Comparison of ENCODE assay signal across 2 cellular contexts in genomic region chr11:95835351-95835750, GRCh38.
TF ChIP-seq lines count a peak whose summit lies in the region.

No MANE protein-coding gene starts in this region.

TF ChIP-seq in GM23338, 12 proteins besides CTCF, POLR2A, EP300 and RAD21:
- TF ChIP-seq POLR2AphosphoS5 (IDR thresholded peaks at IDR 0.05; ENCODE audit: low read depth) = no peak
- TF ChIP-seq CREB1 (CRISPR knock-in tag; IDR thresholded peaks at IDR 0.05; ENCODE audit: low read depth) = no peak
- TF ChIP-seq ZNF331 (CRISPR knock-in tag; IDR thresholded peaks at IDR 0.05; ENCODE audit: low read depth) = no peak
- TF ChIP-seq, protein P1, sequence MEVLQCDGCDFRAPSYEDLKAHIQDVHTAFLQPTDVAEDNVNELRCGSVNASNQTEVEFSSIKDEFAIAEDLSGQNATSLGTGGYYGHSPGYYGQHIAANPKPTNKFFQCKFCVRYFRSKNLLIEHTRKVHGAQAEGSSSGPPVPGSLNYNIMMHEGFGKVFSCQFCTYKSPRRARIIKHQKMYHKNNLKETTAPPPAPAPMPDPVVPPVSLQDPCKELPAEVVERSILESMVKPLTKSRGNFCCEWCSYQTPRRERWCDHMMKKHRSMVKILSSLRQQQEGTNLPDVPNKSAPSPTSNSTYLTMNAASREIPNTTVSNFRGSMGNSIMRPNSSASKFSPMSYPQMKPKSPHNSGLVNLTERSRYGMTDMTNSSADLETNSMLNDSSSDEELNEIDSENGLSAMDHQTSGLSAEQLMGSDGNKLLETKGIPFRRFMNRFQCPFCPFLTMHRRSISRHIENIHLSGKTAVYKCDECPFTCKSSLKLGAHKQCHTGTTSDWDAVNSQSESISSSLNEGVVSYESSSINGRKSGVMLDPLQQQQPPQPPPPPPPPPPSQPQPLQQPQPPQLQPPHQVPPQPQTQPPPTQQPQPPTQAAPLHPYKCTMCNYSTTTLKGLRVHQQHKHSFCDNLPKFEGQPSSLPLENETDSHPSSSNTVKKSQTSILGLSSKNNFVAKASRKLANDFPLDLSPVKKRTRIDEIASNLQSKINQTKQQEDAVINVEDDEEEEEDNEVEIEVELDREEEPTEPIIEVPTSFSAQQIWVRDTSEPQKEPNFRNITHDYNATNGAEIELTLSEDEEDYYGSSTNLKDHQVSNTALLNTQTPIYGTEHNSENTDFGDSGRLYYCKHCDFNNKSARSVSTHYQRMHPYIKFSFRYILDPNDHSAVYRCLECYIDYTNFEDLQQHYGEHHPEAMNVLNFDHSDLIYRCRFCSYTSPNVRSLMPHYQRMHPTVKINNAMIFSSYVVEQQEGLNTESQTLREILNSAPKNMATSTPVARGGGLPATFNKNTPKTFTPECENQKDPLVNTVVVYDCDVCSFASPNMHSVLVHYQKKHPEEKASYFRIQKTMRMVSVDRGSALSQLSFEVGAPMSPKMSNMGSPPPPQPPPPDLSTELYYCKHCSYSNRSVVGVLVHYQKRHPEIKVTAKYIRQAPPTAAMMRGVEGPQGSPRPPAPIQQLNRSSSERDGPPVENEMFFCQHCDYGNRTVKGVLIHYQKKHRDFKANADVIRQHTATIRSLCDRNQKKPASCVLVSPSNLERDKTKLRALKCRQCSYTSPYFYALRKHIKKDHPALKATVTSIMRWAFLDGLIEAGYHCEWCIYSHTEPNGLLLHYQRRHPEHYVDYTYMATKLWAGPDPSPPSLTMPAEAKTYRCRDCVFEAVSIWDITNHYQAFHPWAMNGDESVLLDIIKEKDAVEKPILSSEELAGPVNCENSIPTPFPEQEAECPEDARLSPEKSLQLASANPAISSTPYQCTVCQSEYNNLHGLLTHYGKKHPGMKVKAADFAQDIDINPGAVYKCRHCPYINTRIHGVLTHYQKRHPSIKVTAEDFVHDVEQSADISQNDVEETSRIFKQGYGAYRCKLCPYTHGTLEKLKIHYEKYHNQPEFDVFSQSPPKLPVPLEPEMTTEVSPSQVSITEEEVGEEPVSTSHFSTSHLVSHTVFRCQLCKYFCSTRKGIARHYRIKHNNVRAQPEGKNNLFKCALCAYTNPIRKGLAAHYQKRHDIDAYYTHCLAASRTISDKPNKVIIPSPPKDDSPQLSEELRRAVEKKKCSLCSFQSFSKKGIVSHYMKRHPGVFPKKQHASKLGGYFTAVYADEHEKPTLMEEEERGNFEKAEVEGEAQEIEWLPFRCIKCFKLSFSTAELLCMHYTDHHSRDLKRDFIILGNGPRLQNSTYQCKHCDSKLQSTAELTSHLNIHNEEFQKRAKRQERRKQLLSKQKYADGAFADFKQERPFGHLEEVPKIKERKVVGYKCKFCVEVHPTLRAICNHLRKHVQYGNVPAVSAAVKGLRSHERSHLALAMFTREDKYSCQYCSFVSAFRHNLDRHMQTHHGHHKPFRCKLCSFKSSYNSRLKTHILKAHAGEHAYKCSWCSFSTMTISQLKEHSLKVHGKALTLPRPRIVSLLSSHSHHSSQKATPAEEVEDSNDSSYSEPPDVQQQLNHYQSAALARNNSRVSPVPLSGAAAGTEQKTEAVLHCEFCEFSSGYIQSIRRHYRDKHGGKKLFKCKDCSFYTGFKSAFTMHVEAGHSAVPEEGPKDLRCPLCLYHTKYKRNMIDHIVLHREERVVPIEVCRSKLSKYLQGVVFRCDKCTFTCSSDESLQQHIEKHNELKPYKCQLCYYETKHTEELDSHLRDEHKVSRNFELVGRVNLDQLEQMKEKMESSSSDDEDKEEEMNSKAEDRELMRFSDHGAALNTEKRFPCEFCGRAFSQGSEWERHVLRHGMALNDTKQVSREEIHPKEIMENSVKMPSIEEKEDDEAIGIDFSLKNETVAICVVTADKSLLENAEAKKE (CRISPR knock-in tag; IDR thresholded peaks at IDR 0.05) = no peak
- TF ChIP-seq EZH2 (IDR thresholded peaks at IDR 0.05; ENCODE audit: low read depth, unreplicated experiment) = no peak
- no peak for TF ChIP-seq STAT1 (IDR thresholded peaks at IDR 0.05; ENCODE audit: unreplicated experiment)
- TF ChIP-seq EZH2phosphoT487 (IDR thresholded peaks at IDR 0.05; ENCODE audit: unreplicated experiment) = no peak
- TF ChIP-seq, protein P2, sequence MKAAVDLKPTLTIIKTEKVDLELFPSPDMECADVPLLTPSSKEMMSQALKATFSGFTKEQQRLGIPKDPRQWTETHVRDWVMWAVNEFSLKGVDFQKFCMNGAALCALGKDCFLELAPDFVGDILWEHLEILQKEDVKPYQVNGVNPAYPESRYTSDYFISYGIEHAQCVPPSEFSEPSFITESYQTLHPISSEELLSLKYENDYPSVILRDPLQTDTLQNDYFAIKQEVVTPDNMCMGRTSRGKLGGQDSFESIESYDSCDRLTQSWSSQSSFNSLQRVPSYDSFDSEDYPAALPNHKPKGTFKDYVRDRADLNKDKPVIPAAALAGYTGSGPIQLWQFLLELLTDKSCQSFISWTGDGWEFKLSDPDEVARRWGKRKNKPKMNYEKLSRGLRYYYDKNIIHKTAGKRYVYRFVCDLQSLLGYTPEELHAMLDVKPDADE (IDR thresholded peaks at IDR 0.05) = no peak
- no peak for TF ChIP-seq JUNB (IDR thresholded peaks at IDR 0.05; ENCODE audit: unreplicated experiment)
- TF ChIP-seq ZNF114 (CRISPR knock-in tag; IDR thresholded peaks at IDR 0.05) = no peak
- TF ChIP-seq NANOG (IDR thresholded peaks at IDR 0.05; ENCODE audit: borderline replicate concordance) = no peak

TF ChIP-seq in SK-N-SH, 30 proteins besides CTCF, POLR2A, EP300 and RAD21:
- TF ChIP-seq GATA2 (CRISPR knock-in tag; IDR thresholded peaks at IDR 0.05) (no peak), CHD2 (IDR thresholded peaks at IDR 0.05; ENCODE audit: low read length, partially characterized antibody) (no peak), TAF1 (IDR thresholded peaks at IDR 0.05; ENCODE audit: borderline replicate concordance, low read depth, low read length) (no peak), FOSL2 (IDR thresholded peaks at IDR 0.05; ENCODE audit: borderline replicate concordance, low read depth) (no peak), RFX5 (IDR thresholded peaks at IDR 0.05; ENCODE audit: low read length) (no peak), FOXM1 (IDR thresholded peaks at IDR 0.05; ENCODE audit: low read depth) (no peak), RXRA (IDR thresholded peaks at IDR 0.05; ENCODE audit: borderline replicate concordance, low read depth) (no peak), MXI1 (IDR thresholded peaks at IDR 0.05; ENCODE audit: low read depth, low read length) (no peak), RCOR1 (IDR thresholded peaks at IDR 0.05; ENCODE audit: low read length) (no peak), MEF2A (IDR thresholded peaks at IDR 0.05; ENCODE audit: borderline replicate concordance, low read depth) (no peak)
